Comparison of ENCODE assay signal across 22 cellular contexts in genomic region chr3:139466369-139466768, GRCh38. TPM values are rescaled to one million over a fixed set of nuclear protein-coding genes. Genes with fewer than 3 reads are reported as not detected.
DNase-seq lines count a peak whose midpoint lies in the region; ATAC-seq, FAIRE-seq and TF ChIP-seq lines count a peak whose summit lies in the region.
"Had no signal": no experiment of that assay in that cellular context is flagged by ENCODE, and none has a peak within 500 bp of the region (broad histone marks: within the 10 kb centered on the region; RNA-seq: fewer than 3 reads in every experiment).

No MANE protein-coding gene starts in this region.

- no TSS peak for BruUV-seq in HepG2 (replicated peaks; lab: Mats Ljungman, UMichigan)
- BruUV-seq in OCI-LY7 (replicated peaks; lab: Mats Ljungman, UMichigan), result no TSS peak

- peaks cover 7% of the 10 kb centered on the region for H3K27me3 Mint-ChIP-seq in nephron progenitor cell (ENCODE audit: low read depth, poor library complexity)
- H3K27me3 Mint-ChIP-seq: CD4-positive, CD25-positive, alpha-beta regulatory T cell; IgD-negative memory B cell had no signal

- H3K27ac ChIP-seq in HepG2 (ENCODE audit: extremely low read length, insufficient read depth, low read length) (no peak overlapping the region), right lobe of liver (no peak overlapping the region), Karpas-422 (ENCODE audit: low read length) (no peak overlapping the region), OCI-LY7 (ENCODE audit: low read depth, low read length, poor library complexity, severe bottlenecking) (no peak overlapping the region), adrenal gland (no peak overlapping the region)
- H3K27ac ChIP-seq: HL-60 had no signal

- no peak overlapping the region for H2AFZ ChIP-seq in HepG2 (ENCODE audit: low read length)
- H2AFZ ChIP-seq in Karpas-422 (ENCODE audit: low read length), result no peak overlapping the region
- no peak overlapping the region for H2AFZ ChIP-seq in OCI-LY7 (ENCODE audit: low read length)

- TF ChIP-seq RAD21 in HepG2 (CRISPR knock-in tag; IDR thresholded peaks at IDR 0.05), result no peak

- WGBS in HepG2 (ENCODE audit: low lambda C conversion rate), result 50% methylated on average over 4 of the region's 5 CpGs
- 93% methylated on average over 5 of the region's 5 CpGs for WGBS in right lobe of liver (ENCODE audit: insufficient coverage, low coverage, low lambda C conversion rate, missing lambda C conversion rate)
- 88 to 97% (median 95%) methylated on average over 5 of the region's 5 CpGs for WGBS in adrenal gland, 4 donors

- no peak overlapping the region for H3K9ac ChIP-seq in HepG2 (ENCODE audit: insufficient read depth, low read depth, low read length)
- no peak overlapping the region for H3K9ac ChIP-seq in Karpas-422 (ENCODE audit: low read length)

- in situ Hi-C loops in HepG2 (cut with HindIII; ENCODE audit: extremely low pct_ligation_motif_present, low pct_unique_long_range_greater_than_20kb), result no loop called here

- no peak overlapping the region for H3K4me3 Mint-ChIP-seq in nephron progenitor cell
- H3K4me3 Mint-ChIP-seq: CD4-positive, CD25-positive, alpha-beta regulatory T cell; CD8-positive, alpha-beta memory T cell; H9; IgD-negative memory B cell had no signal

- no peaks in the 10 kb centered on the region for H3K36me3 ChIP-seq in HepG2 (replicated peaks in 1 of 2; ENCODE audit: control insufficient read depth in 1 of 2, insufficient read depth in 2 of 2, low read length in 2 of 2)
- no peaks in the 10 kb centered on the region for H3K36me3 ChIP-seq in right lobe of liver
- no peaks in the 10 kb centered on the region for H3K36me3 ChIP-seq in Karpas-422 (ENCODE audit: insufficient read depth, low read length)
- H3K36me3 ChIP-seq in OCI-LY7 (ENCODE audit: insufficient read depth, low read length), result no peaks in the 10 kb centered on the region
- H3K36me3 ChIP-seq in adrenal gland (replicated peaks in 1 of 2), result no peaks in the 10 kb centered on the region
- H3K36me3 ChIP-seq: BE2C had no signal

- peak overlapping the region; percentile 11 for H3K27ac Mint-ChIP-seq in nephron progenitor cell
- H3K27ac Mint-ChIP-seq: CD4-positive, CD25-positive, alpha-beta regulatory T cell; H9; IgD-negative memory B cell had no signal

- no peak overlapping the region for H3K4me2 ChIP-seq in HepG2 (ENCODE audit: low read depth, low read length)
- H3K4me2 ChIP-seq in Karpas-422 (ENCODE audit: low read depth, low read length, poor library complexity, severe bottlenecking), result no peak overlapping the region
- no peak overlapping the region for H3K4me2 ChIP-seq in OCI-LY7 (ENCODE audit: low read length)

- ATAC-seq in HepG2 (no peak), right lobe of liver (no peak), HG02884 (IDR thresholded peaks at IDR 0.05; ENCODE audit: unreplicated experiment) (no peak)

- H3K9me3 ChIP-seq in HepG2 (ENCODE audit: low read length) (no peaks in the 10 kb centered on the region), right lobe of liver (no peaks in the 10 kb centered on the region), Karpas-422 (ENCODE audit: low read length) (no peaks in the 10 kb centered on the region), OCI-LY7 (ENCODE audit: low read length) (no peaks in the 10 kb centered on the region), adrenal gland (replicated peaks in 1 of 3) (no peaks in the 10 kb centered on the region)
- H3K9me3 ChIP-seq: BE2C had no signal

- no peak for TF ChIP-seq EP300 in HepG2 (IDR thresholded peaks at IDR 0.05; ENCODE audit: low read depth in 2 of 2, low read length in 2 of 2)
- no peak for TF ChIP-seq EP300 in HepG2 (CRISPR knock-in tag; IDR thresholded peaks at IDR 0.05; ENCODE audit: borderline replicate concordance)

- no peak for FAIRE-seq in HepG2 (lab: Jason Lieb, UNC)
- FAIRE-seq: A204.1, H1, HTR-8/SVneo had no signal

- peaks cover 5% of the 10 kb centered on the region for H3K36me3 Mint-ChIP-seq in nephron progenitor cell (ENCODE audit: low read depth)
- H3K36me3 Mint-ChIP-seq: CD4-positive, CD25-positive, alpha-beta regulatory T cell; CD8-positive, alpha-beta memory T cell; IgD-negative memory B cell had no signal

- H3K9me3 Mint-ChIP-seq in nephron progenitor cell, result no peaks in the 10 kb centered on the region
- H3K9me3 Mint-ChIP-seq: CD4-positive, CD25-positive, alpha-beta regulatory T cell; H9; IgD-negative memory B cell had no signal

- H3K4me1 ChIP-seq in HepG2 (ENCODE audit: insufficient read depth, low read length) (no peaks in the 10 kb centered on the region), right lobe of liver (no peaks in the 10 kb centered on the region), Karpas-422 (ENCODE audit: low read length) (no peaks in the 10 kb centered on the region), OCI-LY7 (ENCODE audit: insufficient read depth, low read length, poor library complexity, severe bottlenecking) (no peaks in the 10 kb centered on the region), adrenal gland (replicated peaks in 1 of 2) (peaks cover 0 to 3% of the 10 kb centered on the region in 2 donors)
- H3K4me1 ChIP-seq: BE2C had no signal

- H3K79me2 ChIP-seq in HepG2 (ENCODE audit: insufficient read depth, low read length) (no peaks in the 10 kb centered on the region), Karpas-422 (ENCODE audit: low read length) (no peaks in the 10 kb centered on the region), OCI-LY7 (ENCODE audit: insufficient read depth, low read depth, low read length) (no peaks in the 10 kb centered on the region)

- 0 out of 2 replicates have a peak, but pooled peaks have one; percentile 11 for TF ChIP-seq CTCF in HepG2 (CRISPR knock-in tag; IDR thresholded peaks at IDR 0.05)
- no peak for TF ChIP-seq CTCF in right lobe of liver (IDR thresholded peaks at IDR 0.05)
- no peak for TF ChIP-seq CTCF in nephron progenitor cell (IDR thresholded peaks at IDR 0.05)
- TF ChIP-seq CTCF in OCI-LY7 (conservative IDR thresholded peaks at IDR 0.05; ENCODE audit: low read length), result no peak
- no peak for TF ChIP-seq CTCF in adrenal gland (IDR thresholded peaks at IDR 0.05)

- no peaks in the 10 kb centered on the region for H4K20me1 ChIP-seq in HepG2 (ENCODE audit: insufficient read depth, low read length)
- H4K20me1 ChIP-seq in Karpas-422 (ENCODE audit: insufficient read depth, low read depth, low read length), result no peaks in the 10 kb centered on the region
- no peaks in the 10 kb centered on the region for H4K20me1 ChIP-seq in OCI-LY7 (ENCODE audit: insufficient read depth, low read length)

- intact Hi-C loops in HepG2 (cut with micrococcal nuclease; ENCODE audit: unreplicated experiment), result no loop called here
- intact Hi-C loops in right lobe of liver (cut with DNase I), result no loop called here
- intact Hi-C loops in OCI-LY7 (cut with micrococcal nuclease; ENCODE audit: unreplicated experiment), result no loop called here
- intact Hi-C loops in adrenal gland (cut with DNase I), result no loop called here

- no peak overlapping the region for H3K4me3 ChIP-seq in HepG2 (replicated peaks in 1 of 3; ENCODE audit: insufficient read depth in 1 of 3, low read depth in 2 of 3, low read length in 3 of 3)
- H3K4me3 ChIP-seq in right lobe of liver, result no peak overlapping the region
- H3K4me3 ChIP-seq in Karpas-422 (ENCODE audit: low read length), result no peak overlapping the region
- H3K4me3 ChIP-seq in OCI-LY7 (ENCODE audit: low read depth, low read length, poor library complexity, severe bottlenecking), result no peak overlapping the region
- no peak overlapping the region for H3K4me3 ChIP-seq in adrenal gland

- H3K27me3 ChIP-seq in HepG2 (ENCODE audit: control insufficient read depth in 1 of 2, insufficient read depth in 2 of 2, low read length in 2 of 2), result no peaks in the 10 kb centered on the region
- H3K27me3 ChIP-seq in right lobe of liver, result no peaks in the 10 kb centered on the region
- no peaks in the 10 kb centered on the region for H3K27me3 ChIP-seq in Karpas-422 (ENCODE audit: low read length)
- no peaks in the 10 kb centered on the region for H3K27me3 ChIP-seq in adrenal gland
- H3K27me3 ChIP-seq: BE2C had no signal

- peaks cover 6% of the 10 kb centered on the region for H3K4me1 Mint-ChIP-seq in nephron progenitor cell
- H3K4me1 Mint-ChIP-seq: CD4-positive, CD25-positive, alpha-beta regulatory T cell; CD8-positive, alpha-beta memory T cell; H9; IgD-negative memory B cell had no signal

- DNase-seq in HepG2 (ENCODE audit: low spot score) (no peak), right lobe of liver (no peak), Karpas-422 (peak; percentile 6), nephron progenitor cell (no peak), OCI-LY7 (ENCODE audit: low spot score) (no peak), adrenal gland (no peak)
- DNase-seq: ACHN; BE2C; C1 segment of cervical spinal cord; CD4-positive, CD25-positive, alpha-beta regulatory T cell; CD8-positive, alpha-beta memory T cell; COR-L47; DMS79 treated with DMSO at 0.1 percent for 48 hours; GF-D8; H9; KBM-7 had no signal

- TF ChIP-seq POLR2A in HepG2 (IDR thresholded peaks at IDR 0.05; ENCODE audit: insufficient read depth in 1 of 2, low read depth in 2 of 2, low read length in 2 of 2) (no peak), right lobe of liver (IDR thresholded peaks at IDR 0.05) (no peak), adrenal gland (IDR thresholded peaks at IDR 0.05) (no peak)

- H3K9me2 ChIP-seq in Karpas-422 (replicated peaks; ENCODE audit: insufficient read depth, low read length) (no peaks in the 10 kb centered on the region), OCI-LY7 (ENCODE audit: insufficient read depth, low read length) (no peaks in the 10 kb centered on the region)

- POLR2A ChIA-PET in HepG2 (lab: Yijun Ruan, JAX) (no interaction called here), OCI-LY7 (lab: Charles Lee) (no interaction called here)

- CTCF ChIA-PET in HepG2 (lab: Yijun Ruan, JAX; ENCODE audit: low intra/inter-chr PET ratio, low total read pairs) (no interaction called here), OCI-LY7 (lab: Charles Lee; ENCODE audit: unreplicated experiment) (interaction anchor here (0.6 kb wide), 1 partner anchor 447 kb away, joined by 3 read pairs; no protein-coding TSS in a partner anchor)

RNA-seq across cellular contexts. Expression of gene RBP2, which starts 9.9 kb away (rescaled TPM):
- total RNA-seq in HepG2 (2016; rRNA removed; fragmentation: Illumina TruSeq; extraction: Trizol) (2.5 TPM in 2 replicates), right lobe of liver (not detected), OCI-LY7 (2022) (not detected in 2 replicates), adrenal gland (1 to 10 TPM in 1 of 8 donors, not detected in 7; 2.2 TPM)
- 1.1 and 1.7 TPM in 2 replicates for total RNA-seq in HepG2 (2016; cell fraction: cytosol; rRNA removed; fragmentation: Illumina TruSeq; extraction: Trizol; ENCODE audit: low read depth)
- total RNA-seq in HepG2 (2016; cell fraction: insoluble cytoplasmic fraction; rRNA removed; fragmentation: Illumina TruSeq; extraction: Trizol), result 1.5 and 3.8 TPM in 2 replicates
- total RNA-seq in HepG2 (2016; cell fraction: membrane; rRNA removed; fragmentation: Illumina TruSeq; extraction: Trizol), result 1.3 and 1.7 TPM in 2 replicates
- total RNA-seq in HepG2 (2016; cell fraction: nucleus; rRNA removed; fragmentation: Illumina TruSeq; extraction: Trizol), result 1.4 and 1.9 TPM in 2 replicates
- polyA plus RNA-seq in HepG2 (2011; rRNA removed) (0.17 TPM in 1 of 2 replicates, not detected in the other), adrenal gland (1 to 10 TPM in 1 of 3 donors, under 1 TPM in 2; 0.71 to 1.9 (median 0.99) TPM)
- 0.21 and 0.88 TPM in 2 replicates for polyA plus RNA-seq in HepG2 (2011; cell fraction: cytosol; rRNA removed)
- polyA plus RNA-seq in HepG2 (2011; cell fraction: nucleus; rRNA removed), result not detected in 2 replicates
- polyA plus RNA-seq in HepG2 (2012), result 0.53 and 1.5 TPM in 2 replicates
- 1.5 and 2.0 TPM in 2 replicates for polyA plus RNA-seq in HepG2 (2016; cell fraction: cytosol; fragmentation: Illumina TruSeq; extraction: Trizol; ENCODE audit: low read depth)
- 4.0 and 5.3 TPM in 2 replicates for polyA plus RNA-seq in HepG2 (2016; cell fraction: insoluble cytoplasmic fraction; fragmentation: Illumina TruSeq; extraction: Trizol; ENCODE audit: low read depth)
- 1.2 and 3.3 TPM in 2 replicates for polyA plus RNA-seq in HepG2 (2016; cell fraction: membrane; fragmentation: Illumina TruSeq; extraction: Trizol; ENCODE audit: low read depth)
- polyA plus RNA-seq in HepG2 (2016; cell fraction: nucleus; fragmentation: Illumina TruSeq; extraction: Trizol; ENCODE audit: insufficient read depth, low read depth), result 1.2 and 2.1 TPM in 2 replicates
- not detected in 2 replicates for polyA minus RNA-seq in HepG2 (2011; rRNA and poly(A)+ RNA removed; ENCODE audit: low replicate concordance)
- polyA minus RNA-seq in HepG2 (2011; cell fraction: cytosol; rRNA and poly(A)+ RNA removed), result not detected in 2 replicates
- polyA minus RNA-seq in HepG2 (2011; cell fraction: nucleus; rRNA and poly(A)+ RNA removed), result not detected in 2 replicates
- not detected in 2 replicates for total RNA-seq in Karpas-422 (2014; rRNA removed; shearing (Covaris generic); ENCODE audit: low replicate concordance)
- not detected in 2 replicates for total RNA-seq in OCI-LY7 (2014; rRNA removed; shearing (Covaris generic))
- total RNA-seq: CD4-positive, CD25-positive, alpha-beta regulatory T cell; CD8-positive, alpha-beta memory T cell; H1; H9 had no signal
- polyA plus RNA-seq: CD4-positive, CD25-positive, alpha-beta regulatory T cell; CD8-positive, alpha-beta memory T cell; H1; IgD-negative memory B cell had no signal
